14 cellular contexts compared by ENCODE assay signal in genomic region chr2:24814498-24814897, GRCh38. TPM values are rescaled to one million over a fixed set of nuclear protein-coding genes. Genes with fewer than 3 reads are reported as not detected.
DNase-seq lines count a peak whose midpoint lies in the region; ATAC-seq and TF ChIP-seq lines count a peak whose summit lies in the region.
"Had no signal": no experiment of that assay in that cellular context is flagged by ENCODE, and none has a peak within 500 bp of the region (broad histone marks: within the 10 kb centered on the region; RNA-seq: fewer than 3 reads in every experiment).

No MANE protein-coding gene starts in this region.

- no peak overlapping the region for H2BK15ac ChIP-seq in IMR-90 (ENCODE audit: low read depth, low read length)

- H3K27ac Mint-ChIP-seq in mesothelial cell of epicardium, result peak overlapping the region; percentile 15
- H3K27ac Mint-ChIP-seq: CD4-positive, alpha-beta T cell had no signal

- BruUV-seq in IMR-90 (replicated peaks; lab: Mats Ljungman, UMichigan), result no TSS peak

- H2BK20ac ChIP-seq in IMR-90 (ENCODE audit: low read depth, low read length), result no peak overlapping the region

- dilution Hi-C loops in IMR-90 (cut with HindIII; ENCODE audit: low sequenced_read_pairs, unreplicated experiment), result no loop called here

- H3K36me3 ChIP-seq in IMR-90 (ENCODE audit: control insufficient read depth, insufficient read depth, low read length), result peaks cover 12% of the 10 kb centered on the region
- H3K36me3 ChIP-seq in tibial artery, result peaks cover 0 to 27% (median under 1%) of the 10 kb centered on the region in 3 donors

- TF ChIP-seq RAD21 in IMR-90 (IDR thresholded peaks at IDR 0.05; ENCODE audit: low read length), result no peak

- no peak overlapping the region for H3K18ac ChIP-seq in IMR-90 (ENCODE audit: low read depth, low read length)

- peaks cover 27% of the 10 kb centered on the region for H3K36me3 Mint-ChIP-seq in mesothelial cell of epicardium

- no peak overlapping the region for H4K91ac ChIP-seq in IMR-90 (ENCODE audit: insufficient read depth, low read depth, low read length)

- H2BK120ac ChIP-seq in IMR-90 (ENCODE audit: low read depth, low read length), result no peak overlapping the region

- peaks cover 3% of the 10 kb centered on the region for H3K4me1 Mint-ChIP-seq in mesothelial cell of epicardium

- ATAC-seq in IMR-90 (ENCODE audit: low read depth), result no peak
- ATAC-seq in HG02870 (IDR thresholded peaks at IDR 0.05; ENCODE audit: unreplicated experiment), result no peak

- no peak overlapping the region for H3K23ac ChIP-seq in IMR-90 (ENCODE audit: low read depth, low read length)

- H3K27me3 ChIP-seq in IMR-90 (ENCODE audit: control insufficient read depth, insufficient read depth, low read length) (no peaks in the 10 kb centered on the region), tibial artery (no peaks in the 10 kb centered on the region)
- H3K27me3 ChIP-seq: BE2C had no signal

- H3K4me2 ChIP-seq in IMR-90 (ENCODE audit: low read depth, low read length), result no peak overlapping the region

- H3K56ac ChIP-seq in IMR-90 (ENCODE audit: extremely low read depth, insufficient read depth, low read length), result no peak overlapping the region

- H3K9me3 ChIP-seq in IMR-90 (ENCODE audit: control insufficient read depth, insufficient read depth, low read length), result no peaks in the 10 kb centered on the region
- H3K9me3 ChIP-seq in tibial artery, result no peaks in the 10 kb centered on the region
- H3K9me3 ChIP-seq: BE2C, Caco-2 had no signal

- H3K14ac ChIP-seq in IMR-90 (replicated peaks; ENCODE audit: low read depth, low read length), result no peak overlapping the region

- no peak overlapping the region for H3K4me3 ChIP-seq in IMR-90 (ENCODE audit: insufficient read depth, low read depth, low read length)
- H3K4me3 ChIP-seq in tibial artery, result no peak overlapping the region

- H3K79me1 ChIP-seq in IMR-90 (ENCODE audit: low read depth in 1 of 2, low read length in 2 of 2), result peaks cover 38 to 52% of the 10 kb centered on the region in 2 experiments

- no peak for DNase-seq in IMR-90
- no peak for DNase-seq in mesothelial cell of epicardium (ENCODE audit: low spot score in 2 of 2, unreplicated experiment in 2 of 2)
- DNase-seq in tibial artery, result no peak
- no peak for DNase-seq in SK-N-DZ (ENCODE audit: low spot score)
- DNase-seq in effector CD8-positive, alpha-beta T cell (lab: John Stamatoyannopoulos, UW), result no peak
- DNase-seq: ACHN; BE2C; Caco-2; CD4-positive, alpha-beta T cell; HCEC 1CT had no signal

- intact Hi-C loops in IMR-90 (cut with micrococcal nuclease) (no loop called here), tibial artery (cut with DNase I; ENCODE audit: low total_unique reads) (no loop called here)

- peak overlapping the region in 1 of 2 experiments; percentile 30; a peak in 1 of 4 replicates for H4K8ac ChIP-seq in IMR-90 (ENCODE audit: low read depth in 2 of 2, low read length in 2 of 2)

- H3K27ac ChIP-seq in C4-2B (peak overlapping the region; percentile 44; the same call in 1 of the 2 replicates), IMR-90 (ENCODE audit: insufficient read depth, low read length) (no peak overlapping the region), cingulate gyrus (ENCODE audit: low read depth, low read length) (peak overlapping the region; percentile 66), tibial artery (no peak overlapping the region)

- POLR2A ChIA-PET in IMR-90 (lab: Charles Lee; ENCODE audit: unreplicated experiment), result no interaction called here

- in situ Hi-C loops in IMR-90 (cut with MboI; ENCODE audit: low sequenced_read_pairs), result no loop called here

- peaks cover 10% of the 10 kb centered on the region for H4K20me1 ChIP-seq in IMR-90 (ENCODE audit: insufficient read depth, low read length)

- no CpG with 5 or more reads among the region's 4 CpGs for WGBS in IMR-90 (ENCODE audit: extremely low coverage in 2 of 2, insufficient read length in 1 of 2), 2 experiments

- H4K5ac ChIP-seq in IMR-90 (ENCODE audit: low read depth, low read length), result no peak overlapping the region

- no peak overlapping the region for H2AFZ ChIP-seq in IMR-90 (replicated peaks; ENCODE audit: low read length, poor library complexity)

- H2AK9ac ChIP-seq in IMR-90 (replicated peaks; ENCODE audit: low read depth, low read length, poor library complexity), result no peak overlapping the region

- no peak overlapping the region for H3K4me3 Mint-ChIP-seq in mesothelial cell of epicardium
- H3K4me3 Mint-ChIP-seq: CD4-positive, alpha-beta T cell; IgD-negative memory B cell had no signal

- no peak overlapping the region for H2BK5ac ChIP-seq in IMR-90 (ENCODE audit: low read depth, low read length, poor library complexity, severe bottlenecking)

- H3K4me1 ChIP-seq in IMR-90 (ENCODE audit: control insufficient read depth, insufficient read depth, low read length) (peaks cover 17% of the 10 kb centered on the region), tibial artery (no peaks in the 10 kb centered on the region)
- H3K4me1 ChIP-seq: BE2C had no signal

- no peaks in the 10 kb centered on the region for H3K9me3 Mint-ChIP-seq in mesothelial cell of epicardium
- H3K9me3 Mint-ChIP-seq: CD4-positive, alpha-beta T cell; IgD-negative memory B cell had no signal

- peak overlapping the region; percentile 23; the same call in 1 of the 2 replicates for H2AK5ac ChIP-seq in IMR-90 (ENCODE audit: low read depth, low read length)

- H3K9me1 ChIP-seq in IMR-90 (ENCODE audit: insufficient read depth, low read length), result peaks cover 14% of the 10 kb centered on the region

- H3K27me3 Mint-ChIP-seq in mesothelial cell of epicardium (ENCODE audit: low read depth), result no peaks in the 10 kb centered on the region
- H3K27me3 Mint-ChIP-seq: CD4-positive, alpha-beta T cell; IgD-negative memory B cell had no signal

- TF ChIP-seq CTCF in C4-2B (conservative IDR thresholded peaks at IDR 0.05) (no peak), IMR-90 (conservative IDR thresholded peaks at IDR 0.05; ENCODE audit: low read depth, low read length) (no peak), mesothelial cell of epicardium (IDR thresholded peaks at IDR 0.05; ENCODE audit: unreplicated experiment) (no peak), tibial artery (IDR thresholded peaks at IDR 0.05) (no peak)

- CTCF ChIA-PET in IMR-90 (lab: Yijun Ruan, JAX), result interaction anchor here (0.9 kb wide), 1 partner anchor 16 kb away, joined by 3 read pairs; no protein-coding TSS in a partner anchor

- no peak overlapping the region for H3K4ac ChIP-seq in IMR-90 (ENCODE audit: low read depth, low read length)

- TF ChIP-seq POLR2A in IMR-90 (IDR thresholded peaks at IDR 0.05; ENCODE audit: low read depth, low read length), result no peak

- no peak overlapping the region for H3K9ac ChIP-seq in IMR-90 (ENCODE audit: low read depth, low read length)

TF ChIP-seq in IMR-90, 13 proteins besides CTCF, POLR2A, EP300 and RAD21:
- no peak for TF ChIP-seq CHD1 (IDR thresholded peaks at IDR 0.05; ENCODE audit: low read depth, low read length)
- TF ChIP-seq RCOR1 (IDR thresholded peaks at IDR 0.05; ENCODE audit: insufficient replicate concordance, low read length), result no peak
- no peak for TF ChIP-seq SMC3 (IDR thresholded peaks at IDR 0.05; ENCODE audit: low read depth, low read length)
- no peak for TF ChIP-seq MAZ (IDR thresholded peaks at IDR 0.05; ENCODE audit: borderline replicate concordance, low read depth, low read length)

RNA-seq across cellular contexts. Expression of gene CENPO, which starts 21.3 kb away (rescaled TPM):
- total RNA-seq in IMR-90 (2012; rRNA removed), result 24.2 and 27.2 TPM in 2 replicates
- polyA plus RNA-seq in IMR-90 (2012; rRNA removed), result 20.1 and 21.7 TPM in 2 replicates
- polyA plus RNA-seq in IMR-90 (2012; cell fraction: cytosol; rRNA removed), result 8.6 and 12.2 TPM in 2 replicates
- 21.5 and 31.5 TPM in 2 replicates for polyA plus RNA-seq in IMR-90 (2012; cell fraction: nucleus; rRNA removed; ENCODE audit: low replicate concordance)
- 18.1 to 19.0 TPM (median 18.8 TPM) in 3 replicates for total RNA-seq in mesothelial cell of epicardium
- 27.9 and 41.2 TPM in 2 replicates for polyA plus RNA-seq in SK-N-DZ (2014; cell fraction: cytosol; rRNA removed)
- 34.9 and 45.0 TPM in 2 replicates for polyA plus RNA-seq in SK-N-DZ (2014; cell fraction: nucleus; rRNA removed)

RNA-seq across cellular contexts. Expression of gene PTRHD1, which starts 21.3 kb away (rescaled TPM):
- total RNA-seq in IMR-90 (2012; rRNA removed), result 11.7 and 17.2 TPM in 2 replicates
- polyA plus RNA-seq in IMR-90 (2012; rRNA removed), result 30.9 and 40.2 TPM in 2 replicates
- polyA plus RNA-seq in IMR-90 (2012; cell fraction: cytosol; rRNA removed), result 36.0 and 59.4 TPM in 2 replicates
- 10.1 and 10.7 TPM in 2 replicates for polyA plus RNA-seq in IMR-90 (2012; cell fraction: nucleus; rRNA removed; ENCODE audit: low replicate concordance)
- total RNA-seq in mesothelial cell of epicardium, result 17.2 to 22.4 TPM (median 22.0 TPM) in 3 replicates
- polyA plus RNA-seq in SK-N-DZ (2014; cell fraction: cytosol; rRNA removed), result 13.6 and 23.3 TPM in 2 replicates
- polyA plus RNA-seq in SK-N-DZ (2014; cell fraction: nucleus; rRNA removed), result 6.6 and 29.7 TPM in 2 replicates

Comparison
In these comparisons a context has a peak if more than half of its experiments do, and no peak if none do; other contexts are left out.
1. H3K27ac ChIP-seq: peak in C4-2B (single experiment) and cingulate gyrus (single experiment); none in IMR-90 (single experiment) and tibial artery (0 of 2).